In genomic region chr17:32299579-32300158, GRCh38 we compare ENCODE assay signal across 1 cellular context.
TF ChIP-seq lines count a peak whose summit lies in the region.

No MANE protein-coding gene starts in this region.

TF ChIP-seq in WTC11, 78 proteins besides CTCF, POLR2A, EP300 and RAD21 (continued from another document):
- TF ChIP-seq, protein P1, sequence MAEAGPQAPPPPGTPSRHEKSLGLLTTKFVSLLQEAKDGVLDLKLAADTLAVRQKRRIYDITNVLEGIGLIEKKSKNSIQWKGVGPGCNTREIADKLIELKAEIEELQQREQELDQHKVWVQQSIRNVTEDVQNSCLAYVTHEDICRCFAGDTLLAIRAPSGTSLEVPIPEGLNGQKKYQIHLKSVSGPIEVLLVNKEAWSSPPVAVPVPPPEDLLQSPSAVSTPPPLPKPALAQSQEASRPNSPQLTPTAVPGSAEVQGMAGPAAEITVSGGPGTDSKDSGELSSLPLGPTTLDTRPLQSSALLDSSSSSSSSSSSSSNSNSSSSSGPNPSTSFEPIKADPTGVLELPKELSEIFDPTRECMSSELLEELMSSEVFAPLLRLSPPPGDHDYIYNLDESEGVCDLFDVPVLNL (CRISPR knock-in tag; IDR thresholded peaks at IDR 0.05; ENCODE audit: borderline replicate concordance, low read depth): no peak
- TF ChIP-seq, protein P2, sequence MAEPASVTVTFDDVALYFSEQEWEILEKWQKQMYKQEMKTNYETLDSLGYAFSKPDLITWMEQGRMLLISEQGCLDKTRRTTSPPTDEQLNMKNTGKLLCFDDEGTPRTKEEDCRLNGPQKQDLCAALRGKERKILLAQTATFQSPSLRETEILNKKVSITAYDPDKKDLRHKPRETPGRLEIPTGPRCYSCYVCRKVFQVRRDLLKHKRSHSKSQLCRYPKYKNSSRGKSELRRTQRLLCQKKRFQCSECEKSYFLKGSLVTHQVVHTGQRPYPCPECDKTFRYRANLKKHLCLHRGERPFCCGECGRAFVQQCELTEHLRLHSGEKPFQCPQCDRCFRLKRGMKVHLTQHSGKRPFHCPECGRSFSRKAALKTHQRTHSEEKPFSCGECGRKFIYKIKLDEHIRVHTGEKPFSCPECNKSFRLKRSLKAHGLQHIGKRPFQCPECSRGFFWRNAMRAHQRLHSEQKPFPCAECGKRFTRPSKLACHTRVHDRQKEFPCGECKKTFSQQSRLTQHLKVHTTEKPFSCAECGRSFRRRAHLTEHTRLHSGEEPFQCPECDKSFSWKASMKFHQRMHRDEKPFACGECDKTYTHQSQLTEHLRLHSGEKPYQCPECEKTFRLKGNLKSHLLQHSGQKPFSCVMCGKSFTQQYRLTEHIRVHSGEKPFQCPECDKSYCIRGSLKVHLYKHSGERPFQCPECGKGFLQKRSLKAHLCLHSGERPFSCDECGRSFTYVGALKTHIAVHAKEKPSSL (CRISPR knock-in tag; conservative IDR thresholded peaks at IDR 0.05): no peak
- no peak for TF ChIP-seq IRF2 (CRISPR knock-in tag; IDR thresholded peaks at IDR 0.05; ENCODE audit: borderline replicate concordance, low read depth)
- TF ChIP-seq E2F5 (CRISPR knock-in tag; IDR thresholded peaks at IDR 0.05): no peak
- no peak for TF ChIP-seq SOX15 (CRISPR knock-in tag; IDR thresholded peaks at IDR 0.05)
- TF ChIP-seq ZBTB21 (CRISPR knock-in tag; IDR thresholded peaks at IDR 0.05; ENCODE audit: borderline replicate concordance): no peak
- TF ChIP-seq ZMAT4 (CRISPR knock-in tag; IDR thresholded peaks at IDR 0.05): no peak
- no peak for TF ChIP-seq TEAD4 (CRISPR knock-in tag; IDR thresholded peaks at IDR 0.05)
- no peak for TF ChIP-seq ATF3 (CRISPR knock-in tag; conservative IDR thresholded peaks at IDR 0.05)
- TF ChIP-seq ARID4B (CRISPR knock-in tag; IDR thresholded peaks at IDR 0.05; ENCODE audit: borderline replicate concordance): no peak
